Comparison of ENCODE assay signal across 19 cellular contexts in the genomic region with DNA sequence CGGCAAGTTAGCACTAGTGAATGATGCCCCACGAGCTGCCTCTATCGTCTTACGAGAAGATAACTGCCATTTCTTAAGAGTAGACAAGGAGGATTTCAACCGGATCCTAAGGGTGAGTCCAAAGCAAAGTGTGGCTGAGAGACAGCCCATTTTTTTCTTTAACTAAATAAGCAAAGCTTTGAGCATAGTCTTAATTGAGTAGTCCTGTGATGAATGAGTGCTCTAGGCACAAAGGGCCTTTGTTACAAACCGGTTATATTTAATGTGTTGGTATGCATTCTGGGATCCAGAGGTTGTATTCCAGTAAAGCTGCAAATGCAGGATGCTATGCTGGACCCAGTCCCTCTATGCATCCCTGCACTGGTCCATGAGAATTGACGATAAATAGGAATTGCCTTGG.
DNase-seq lines count a peak whose midpoint lies in the region; ATAC-seq and TF ChIP-seq lines count a peak whose summit lies in the region.
"Had no signal": no experiment of that assay in that cellular context is flagged by ENCODE, and none has a peak within 500 bp of the region (broad histone marks: within the 10 kb centered on the region; RNA-seq: fewer than 3 reads in every experiment).

No MANE protein-coding gene starts in this region.

- no peak overlapping the region for H4K91ac ChIP-seq in IMR-90 (ENCODE audit: insufficient read depth, low read depth, low read length)

- H3K27ac Mint-ChIP-seq in neural crest cell (ENCODE audit: unreplicated experiment) = peak overlapping the region; percentile 70
- H3K27ac Mint-ChIP-seq: CD14-positive monocyte; CD4-positive, alpha-beta memory T cell; CD4-positive, CD25-positive, alpha-beta regulatory T cell; CD8-positive, alpha-beta memory T cell had no signal

- no peak overlapping the region for H3K23ac ChIP-seq in IMR-90 (ENCODE audit: low read depth, low read length)

- no peak overlapping the region for H3K4me3 Mint-ChIP-seq in neural crest cell
- H3K4me3 Mint-ChIP-seq: CD14-positive monocyte; CD4-positive, alpha-beta memory T cell; CD4-positive, CD25-positive, alpha-beta regulatory T cell; CD8-positive, alpha-beta memory T cell had no signal

- TF ChIP-seq RAD21 in IMR-90 (IDR thresholded peaks at IDR 0.05; ENCODE audit: low read length) = no peak

- H3K14ac ChIP-seq in IMR-90 (replicated peaks; ENCODE audit: low read depth, low read length) = no peak overlapping the region

- no peak overlapping the region for H3K18ac ChIP-seq in IMR-90 (ENCODE audit: low read depth, low read length)

- no peak overlapping the region for H2BK5ac ChIP-seq in IMR-90 (ENCODE audit: low read depth, low read length, poor library complexity, severe bottlenecking)

- no peak overlapping the region for H2AK9ac ChIP-seq in IMR-90 (replicated peaks; ENCODE audit: low read depth, low read length, poor library complexity)

- no peaks in the 10 kb centered on the region for H3K36me3 Mint-ChIP-seq in neural crest cell (ENCODE audit: low read depth)
- H3K36me3 Mint-ChIP-seq: CD14-positive monocyte; CD4-positive, alpha-beta memory T cell; CD4-positive, CD25-positive, alpha-beta regulatory T cell; CD8-positive, alpha-beta memory T cell had no signal

- no peaks in the 10 kb centered on the region for H3K36me3 ChIP-seq in IMR-90 (ENCODE audit: control insufficient read depth, insufficient read depth, low read length)
- H3K36me3 ChIP-seq: BE2C, BLaER1 had no signal

- H3K9me3 Mint-ChIP-seq in neural crest cell = no peaks in the 10 kb centered on the region
- H3K9me3 Mint-ChIP-seq: CD14-positive monocyte; CD4-positive, alpha-beta memory T cell; CD4-positive, CD25-positive, alpha-beta regulatory T cell; CD8-positive, alpha-beta memory T cell had no signal

- 100% methylated on average over 1 of the region's 7 CpGs; no CpG with 5 or more reads in 1 of the 2 experiments for WGBS in IMR-90 (ENCODE audit: extremely low coverage in 2 of 2, insufficient read length in 1 of 2), 2 experiments

- no peak overlapping the region for H3K4ac ChIP-seq in IMR-90 (ENCODE audit: low read depth, low read length)

- H3K27me3 Mint-ChIP-seq in neural crest cell (ENCODE audit: low read depth) = no peaks in the 10 kb centered on the region

- H3K4me3 ChIP-seq in IMR-90 (ENCODE audit: insufficient read depth, low read depth, low read length) = no peak overlapping the region
- H3K4me3 ChIP-seq: BLaER1 had no signal

- no peak overlapping the region for H3K4me2 ChIP-seq in IMR-90 (ENCODE audit: low read depth, low read length)
- H3K4me2 ChIP-seq: BLaER1 had no signal

- no peak overlapping the region for H2BK120ac ChIP-seq in IMR-90 (ENCODE audit: low read depth, low read length)

- no peak overlapping the region for H2AFZ ChIP-seq in IMR-90 (replicated peaks; ENCODE audit: low read length, poor library complexity)

- H4K20me1 ChIP-seq in IMR-90 (ENCODE audit: insufficient read depth, low read length) = no peaks in the 10 kb centered on the region
- H4K20me1 ChIP-seq: BLaER1 had no signal

- DNase-seq in IMR-90 (no peak), epidermal melanocyte (ENCODE audit: insufficient read length, low spot score) (peak; percentile 52), neural crest cell (ENCODE audit: low read depth, low spot score) (no peak), OCI-M2 (lab: John Stamatoyannopoulos, UW; ENCODE audit: unreplicated experiment) (no peak), NCI-H1092 treated with DMSO at 0.1 percent for 48 hours (lab: John Stamatoyannopoulos, UW) (no peak), HUDEP-2 (lab: John Stamatoyannopoulos, UW; ENCODE audit: unreplicated experiment in 76 of 76) (no peak)
- DNase-seq: 8988T; ACHN; BE2C; C1 segment of cervical spinal cord; Caco-2; Calu3; CD4-positive, alpha-beta memory T cell; CD4-positive, CD25-positive, alpha-beta regulatory T cell; CD8-positive, alpha-beta memory T cell; DMS79 treated with DMSO at 0.1 percent for 48 hours; GF-D8 had no signal

- no peak for ATAC-seq in IMR-90 (ENCODE audit: low read depth)

- H3K4me1 ChIP-seq in IMR-90 (ENCODE audit: control insufficient read depth, insufficient read depth, low read length) = peaks cover 8% of the 10 kb centered on the region
- H3K4me1 ChIP-seq: BE2C, BLaER1, Caco-2 had no signal

- H3K4me1 Mint-ChIP-seq in neural crest cell = peaks cover 62% of the 10 kb centered on the region

- no TSS peak for BruUV-seq in IMR-90 (replicated peaks; lab: Mats Ljungman, UMichigan)

- no peak overlapping the region for H4K5ac ChIP-seq in IMR-90 (ENCODE audit: low read depth, low read length)

- no peaks in the 10 kb centered on the region for H3K9me1 ChIP-seq in IMR-90 (ENCODE audit: insufficient read depth, low read length)

- in situ Hi-C loops in IMR-90 (cut with MboI; ENCODE audit: low sequenced_read_pairs) = no loop called here

- H3K9me3 ChIP-seq in IMR-90 (ENCODE audit: control insufficient read depth, insufficient read depth, low read length) = no peaks in the 10 kb centered on the region
- H3K9me3 ChIP-seq: BE2C, BLaER1, Caco-2 had no signal

- H3K27me3 ChIP-seq in IMR-90 (ENCODE audit: control insufficient read depth, insufficient read depth, low read length) = no peaks in the 10 kb centered on the region
- H3K27me3 ChIP-seq: BE2C, BLaER1 had no signal

- TF ChIP-seq CTCF in IMR-90 (conservative IDR thresholded peaks at IDR 0.05; ENCODE audit: low read depth, low read length) (no peak), neural crest cell (conservative IDR thresholded peaks at IDR 0.05) (no peak)

- no peak overlapping the region for H3K9ac ChIP-seq in IMR-90 (ENCODE audit: low read depth, low read length)
- H3K9ac ChIP-seq: BLaER1 had no signal

- no peak overlapping the region for H3K27ac ChIP-seq in IMR-90 (ENCODE audit: insufficient read depth, low read length)
- H3K27ac ChIP-seq: BLaER1 had no signal

- H3K56ac ChIP-seq in IMR-90 (ENCODE audit: extremely low read depth, insufficient read depth, low read length) = no peak overlapping the region

- H2AK5ac ChIP-seq in IMR-90 (ENCODE audit: low read depth, low read length) = no peak overlapping the region

- peak overlapping the region; percentile 55; the same call in 1 of the 2 replicates for H2BK20ac ChIP-seq in IMR-90 (ENCODE audit: low read depth, low read length)

- H4K8ac ChIP-seq in IMR-90 (ENCODE audit: low read depth in 2 of 2, low read length in 2 of 2) = no peak overlapping the region

- no peak overlapping the region for H2BK15ac ChIP-seq in IMR-90 (ENCODE audit: low read depth, low read length)

- H3K79me1 ChIP-seq in IMR-90 (ENCODE audit: low read depth in 1 of 2, low read length in 2 of 2) = no peaks in the 10 kb centered on the region

- CTCF ChIA-PET in IMR-90 (lab: Yijun Ruan, JAX) = no interaction called here

- intact Hi-C loops in IMR-90 (cut with micrococcal nuclease) = no loop called here

- POLR2A ChIA-PET in IMR-90 (lab: Charles Lee; ENCODE audit: unreplicated experiment) = no interaction called here

- TF ChIP-seq POLR2A in IMR-90 (IDR thresholded peaks at IDR 0.05; ENCODE audit: low read depth, low read length) = no peak

- dilution Hi-C loops in IMR-90 (cut with HindIII; ENCODE audit: low sequenced_read_pairs, unreplicated experiment) = no loop called here

TF ChIP-seq in IMR-90, 13 proteins besides CTCF, POLR2A, EP300 and RAD21:
- TF ChIP-seq NFE2L2 (IDR thresholded peaks at IDR 0.05; ENCODE audit: low read depth, low read length) = no peak
- no peak for TF ChIP-seq RFX5 (IDR thresholded peaks at IDR 0.05; ENCODE audit: low read depth, low read length)
- TF ChIP-seq MAFK (IDR thresholded peaks at IDR 0.05; ENCODE audit: low read depth, low read length) = no peak
- TF ChIP-seq, protein P1, sequence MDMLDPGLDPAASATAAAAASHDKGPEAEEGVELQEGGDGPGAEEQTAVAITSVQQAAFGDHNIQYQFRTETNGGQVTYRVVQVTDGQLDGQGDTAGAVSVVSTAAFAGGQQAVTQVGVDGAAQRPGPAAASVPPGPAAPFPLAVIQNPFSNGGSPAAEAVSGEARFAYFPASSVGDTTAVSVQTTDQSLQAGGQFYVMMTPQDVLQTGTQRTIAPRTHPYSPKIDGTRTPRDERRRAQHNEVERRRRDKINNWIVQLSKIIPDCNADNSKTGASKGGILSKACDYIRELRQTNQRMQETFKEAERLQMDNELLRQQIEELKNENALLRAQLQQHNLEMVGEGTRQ (IDR thresholded peaks at IDR 0.05; ENCODE audit: low read depth, low read length) = no peak
- no peak for TF ChIP-seq MXI1 (IDR thresholded peaks at IDR 0.05; ENCODE audit: borderline replicate concordance, low read depth, low read length)
- no peak for TF ChIP-seq CEBPB (IDR thresholded peaks at IDR 0.05; ENCODE audit: low read depth, low read length)
- TF ChIP-seq CHD1 (IDR thresholded peaks at IDR 0.05; ENCODE audit: low read depth, low read length) = no peak
- no peak for TF ChIP-seq RCOR1 (IDR thresholded peaks at IDR 0.05; ENCODE audit: insufficient replicate concordance, low read length)
